In genomic region chr1:31019401-31019800, GRCh38 we compare ENCODE assay signal across 24 cellular contexts. TPM values are rescaled to one million over a fixed set of nuclear protein-coding genes. Genes with fewer than 3 reads are reported as not detected.
DNase-seq lines count a peak whose midpoint lies in the region; ATAC-seq and TF ChIP-seq lines count a peak whose summit lies in the region.
"Had no signal": no experiment of that assay in that cellular context is flagged by ENCODE, and none has a peak within 500 bp of the region (broad histone marks: within the 10 kb centered on the region; RNA-seq: fewer than 3 reads in every experiment).

No MANE protein-coding gene starts in this region.

- TF ChIP-seq CTCF in CD4-positive, alpha-beta T cell (IDR thresholded peaks at IDR 0.05), result no peak
- TF ChIP-seq CTCF in VCaP (conservative IDR thresholded peaks at IDR 0.05) (no peak), dorsolateral prefrontal cortex (IDR thresholded peaks at IDR 0.05 in 54 of 56, conservative IDR thresholded peaks at IDR 0.05 in 2 of 56; ENCODE audit: low read depth in 1 of 56, partially characterized antibody in 56 of 56) (no peak)

- no peak overlapping the region for H3K27ac ChIP-seq in CD4-positive, alpha-beta T cell (ENCODE audit: low read depth, low read length)
- H3K27ac ChIP-seq in VCaP (peak overlapping the region; percentile 5; the same call in 1 of the 2 replicates), dorsolateral prefrontal cortex (no peak overlapping the region)
- H3K27ac ChIP-seq: psoas muscle, SJSA1, upper lobe of left lung, WERI-Rb-1 had no signal

- no peaks in the 10 kb centered on the region for H3K27me3 ChIP-seq in CD4-positive, alpha-beta T cell (ENCODE audit: control insufficient read depth, insufficient read depth, low read length)
- no peaks in the 10 kb centered on the region for H3K27me3 ChIP-seq in dorsolateral prefrontal cortex
- H3K27me3 ChIP-seq: BE2C, SJSA1, upper lobe of left lung had no signal

- peak overlapping the region; percentile 47 for H3K27ac Mint-ChIP-seq in activated CD4-positive, alpha-beta memory T cell treated with anti-CD3 and anti-CD28 coated beads, Interleukin-2, amount 10 ng/mL, durations not matched to agents 7 days and 5 days
- H3K27ac Mint-ChIP-seq in activated CD4-positive, alpha-beta memory T cell treated with anti-CD3 and anti-CD28 coated beads for 36 hours, result no peak overlapping the region
- H3K27ac Mint-ChIP-seq in CD4-positive, alpha-beta T cell, result peak overlapping the region; percentile 53
- peak overlapping the region in 8 of 10 donors; percentile 5 to 88 (median 38) for H3K27ac Mint-ChIP-seq in naive thymus-derived CD8-positive, alpha-beta T cell
- H3K27ac Mint-ChIP-seq: T-helper 1 cell treated with Interleukin-12 subunit alpha and Interleukin-12 subunit beta and Interleukin-4 antibody, amounts not matched to agents 30 μg/mL and 1 μg/mL, for 36 hours had no signal

- H3K4me3 Mint-ChIP-seq in activated CD4-positive, alpha-beta memory T cell treated with anti-CD3 and anti-CD28 coated beads, Interleukin-2, amount 10 ng/mL, durations not matched to agents 7 days and 5 days, result no peak overlapping the region
- H3K4me3 Mint-ChIP-seq in activated CD4-positive, alpha-beta memory T cell treated with anti-CD3 and anti-CD28 coated beads for 36 hours, result no peak overlapping the region
- H3K4me3 Mint-ChIP-seq in CD4-positive, alpha-beta T cell, result no peak overlapping the region
- peak overlapping the region in 7 of 10 donors; percentile 17 to 72 (median 36) for H3K4me3 Mint-ChIP-seq in naive thymus-derived CD8-positive, alpha-beta T cell
- H3K4me3 Mint-ChIP-seq: T-helper 1 cell treated with Interleukin-12 subunit alpha and Interleukin-12 subunit beta and Interleukin-4 antibody, amounts not matched to agents 30 μg/mL and 1 μg/mL, for 36 hours had no signal

- intact Hi-C loops in activated CD4-positive, alpha-beta memory T cell treated with anti-CD3 and anti-CD28 coated beads for 36 hours (cut with micrococcal nuclease), result no loop called here
- intact Hi-C loops in CD4-positive, alpha-beta T cell (cut with DNase I, micrococcal nuclease), result no loop called here
- intact Hi-C loops in dorsolateral prefrontal cortex (cut with DNase I), result no loop called here

- no peaks in the 10 kb centered on the region for H3K9me3 ChIP-seq in CD4-positive, alpha-beta T cell (ENCODE audit: control insufficient read depth, low read length)
- H3K9me3 ChIP-seq: BE2C, psoas muscle, SJSA1, upper lobe of left lung had no signal

- no peaks in the 10 kb centered on the region for H3K9me3 Mint-ChIP-seq in activated CD4-positive, alpha-beta memory T cell treated with anti-CD3 and anti-CD28 coated beads, Interleukin-2, amount 10 ng/mL, durations not matched to agents 7 days and 5 days
- H3K9me3 Mint-ChIP-seq in activated CD4-positive, alpha-beta memory T cell treated with anti-CD3 and anti-CD28 coated beads for 36 hours, result no peaks in the 10 kb centered on the region
- H3K9me3 Mint-ChIP-seq in CD4-positive, alpha-beta T cell, result no peaks in the 10 kb centered on the region
- H3K9me3 Mint-ChIP-seq in naive thymus-derived CD8-positive, alpha-beta T cell, result no peaks in the 10 kb centered on the region
- H3K9me3 Mint-ChIP-seq: T-helper 1 cell treated with Interleukin-12 subunit alpha and Interleukin-12 subunit beta and Interleukin-4 antibody, amounts not matched to agents 30 μg/mL and 1 μg/mL, for 36 hours had no signal

- no peaks in the 10 kb centered on the region for H3K27me3 Mint-ChIP-seq in activated CD4-positive, alpha-beta memory T cell treated with anti-CD3 and anti-CD28 coated beads, Interleukin-2, amount 10 ng/mL, durations not matched to agents 7 days and 5 days
- H3K27me3 Mint-ChIP-seq in activated CD4-positive, alpha-beta memory T cell treated with anti-CD3 and anti-CD28 coated beads for 36 hours, result no peaks in the 10 kb centered on the region
- H3K27me3 Mint-ChIP-seq in CD4-positive, alpha-beta T cell, result no peaks in the 10 kb centered on the region
- H3K27me3 Mint-ChIP-seq in naive thymus-derived CD8-positive, alpha-beta T cell, result no peaks in the 10 kb centered on the region

- DNase-seq in activated CD4-positive, alpha-beta memory T cell treated with anti-CD3 and anti-CD28 coated beads, Interleukin-2, amount 10 ng/mL, durations not matched to agents 7 days and 5 days, result no peak
- no peak for DNase-seq in activated CD4-positive, alpha-beta memory T cell treated with anti-CD3 and anti-CD28 coated beads for 36 hours
- no peak for DNase-seq in CD4-positive, alpha-beta T cell
- peak in 2 of 10 donors; percentile 12 to 29 for DNase-seq in naive thymus-derived CD8-positive, alpha-beta T cell
- DNase-seq in T-helper 1 cell (no peak), dorsolateral prefrontal cortex (no peak), GM03348 (ENCODE audit: low spot score) (no peak)
- DNase-seq: activated CD4-positive, alpha-beta T cell treated with anti-CD3 and anti-CD28 coated beads, Interleukin-2, amount 50 U/mL, for 48 hours; Calu3; cerebellar nuclear complex; DND-41; Kasumi-1; MV-4-11; NCI-H2171; NCI-H526 treated with DMSO at 0.1 percent for 48 hours; nucleus accumbens; psoas muscle; stimulated activated CD8-positive, alpha-beta memory T cell treated with anti-CD3 and anti-CD28 coated beads, Interleukin-4, amount 100 ng/mL, for 48 hours; upper lobe of left lung; WERI-Rb-1 had no signal

- peaks cover 33% of the 10 kb centered on the region for H3K4me1 Mint-ChIP-seq in activated CD4-positive, alpha-beta memory T cell treated with anti-CD3 and anti-CD28 coated beads, Interleukin-2, amount 10 ng/mL, durations not matched to agents 7 days and 5 days
- H3K4me1 Mint-ChIP-seq in activated CD4-positive, alpha-beta memory T cell treated with anti-CD3 and anti-CD28 coated beads for 36 hours (ENCODE audit: low read depth), result peaks cover 55% of the 10 kb centered on the region
- H3K4me1 Mint-ChIP-seq in CD4-positive, alpha-beta T cell (ENCODE audit: low read depth), result peaks cover 79% of the 10 kb centered on the region
- H3K4me1 Mint-ChIP-seq in naive thymus-derived CD8-positive, alpha-beta T cell, result peaks cover 40 to 75% (median 66%) of the 10 kb centered on the region in 4 donors

- H3K36me3 Mint-ChIP-seq in activated CD4-positive, alpha-beta memory T cell treated with anti-CD3 and anti-CD28 coated beads, Interleukin-2, amount 10 ng/mL, durations not matched to agents 7 days and 5 days (ENCODE audit: low read depth), result peaks cover 37% of the 10 kb centered on the region
- H3K36me3 Mint-ChIP-seq in activated CD4-positive, alpha-beta memory T cell treated with anti-CD3 and anti-CD28 coated beads for 36 hours, result peaks cover 20% of the 10 kb centered on the region
- peaks cover 37% of the 10 kb centered on the region for H3K36me3 Mint-ChIP-seq in CD4-positive, alpha-beta T cell (ENCODE audit: low read depth)
- H3K36me3 Mint-ChIP-seq in naive thymus-derived CD8-positive, alpha-beta T cell, result peaks cover 0 to 43% (median 0%) of the 10 kb centered on the region in 3 donors

- POLR2A ChIA-PET in activated CD4-positive, alpha-beta memory T cell treated with anti-CD3 and anti-CD28 coated beads, Interleukin-2, amount 10 ng/mL, durations not matched to agents 7 days and 5 days (lab: Charles Lee), result no interaction called here
- POLR2A ChIA-PET in activated CD4-positive, alpha-beta memory T cell treated with anti-CD3 and anti-CD28 coated beads for 36 hours (lab: Charles Lee), result no interaction called here
- POLR2A ChIA-PET in CD4-positive, alpha-beta T cell (lab: Charles Lee), result no interaction called here
- POLR2A ChIA-PET in naive thymus-derived CD8-positive, alpha-beta T cell (lab: Charles Lee), result no interaction called here

- peak; percentile 29 for ATAC-seq in CD4-positive, alpha-beta T cell (ENCODE audit: poor library complexity)
- peak; percentile 43 to 71 for ATAC-seq in naive thymus-derived CD8-positive, alpha-beta T cell
- ATAC-seq: psoas muscle had no signal

- CTCF ChIA-PET in activated CD4-positive, alpha-beta memory T cell treated with anti-CD3 and anti-CD28 coated beads, Interleukin-2, amount 10 ng/mL, durations not matched to agents 7 days and 5 days (lab: Charles Lee), result no interaction called here
- CTCF ChIA-PET in activated CD4-positive, alpha-beta memory T cell treated with anti-CD3 and anti-CD28 coated beads for 36 hours (lab: Charles Lee), result no interaction called here
- CTCF ChIA-PET in CD4-positive, alpha-beta T cell (lab: Charles Lee), result no interaction called here

- no peak overlapping the region for H3K4me3 ChIP-seq in dorsolateral prefrontal cortex
- H3K4me3 ChIP-seq: psoas muscle, SJSA1, upper lobe of left lung had no signal

RNA-seq across cellular contexts. Expression of gene PUM1, which starts 46.1 kb away (rescaled TPM):
- 10 to 100 TPM; 86.8 to 87.4 TPM for total RNA-seq in activated CD4-positive, alpha-beta memory T cell treated with anti-CD3 and anti-CD28 coated beads, Interleukin-2, amount 10 ng/mL, durations not matched to agents 7 days and 5 days
- total RNA-seq in activated CD4-positive, alpha-beta memory T cell treated with anti-CD3 and anti-CD28 coated beads for 36 hours, result 10 to 100 TPM; 77.8 to 80.5 TPM
- 100 to 1,000 TPM; 190 to 202 TPM for total RNA-seq in CD4-positive, alpha-beta T cell
- 100 to 1,000 TPM; 175 to 189 TPM for total RNA-seq in naive thymus-derived CD8-positive, alpha-beta T cell
- polyA plus RNA-seq in naive thymus-derived CD8-positive, alpha-beta T cell, result 100 to 1,000 TPM in 2 of 3 donors, 10 to 100 TPM in 1; 94.0 to 126 (median 113) TPM
- total RNA-seq in dorsolateral prefrontal cortex, result 100 to 1,000 TPM in 119 of 120 experiments, 10 to 100 TPM in 1; 99.6 to 180 (median 142) TPM

Comparison
In these comparisons a context has a peak if more than half of its experiments do, and no peak if none do; other contexts are left out.
1. H3K4me3 Mint-ChIP-seq: peak in naive thymus-derived CD8-positive, alpha-beta T cell (7 of 10); none in activated CD4-positive, alpha-beta memory T cell treated with anti-CD3 and anti-CD28 coated beads, Interleukin-2, amount 10 ng/mL, durations not matched to agents 7 days and 5 days (single experiment), activated CD4-positive, alpha-beta memory T cell treated with anti-CD3 and anti-CD28 coated beads for 36 hours (single experiment) and CD4-positive, alpha-beta T cell (single experiment).